ENCODE assay signal across 14 cellular contexts in genomic region chr13:47598340-47598911, GRCh38.
DNase-seq lines count a peak whose midpoint lies in the region; ATAC-seq, FAIRE-seq and TF ChIP-seq lines count a peak whose summit lies in the region.
"Had no signal": no experiment of that assay in that cellular context is flagged by ENCODE, and none has a peak within 500 bp of the region (broad histone marks: within the 10 kb centered on the region; RNA-seq: fewer than 3 reads in every experiment).

No MANE protein-coding gene starts in this region.

- H3K36me3 ChIP-seq in Karpas-422 (ENCODE audit: insufficient read depth, low read length) (no peaks in the 10 kb centered on the region), GM12878 (ENCODE audit: control insufficient read depth in 2 of 2, insufficient read depth in 2 of 2, low read length in 1 of 2) (no peaks in the 10 kb centered on the region), lower lobe of right lung (no peaks in the 10 kb centered on the region)

- no peak for TF ChIP-seq EP300 in GM12878 (IDR thresholded peaks at IDR 0.05; ENCODE audit: borderline replicate concordance in 1 of 2, control insufficient read depth in 1 of 2, low read depth in 2 of 2, low read length in 2 of 2)

- H3K9me3 ChIP-seq in Karpas-422 (ENCODE audit: low read length) (no peaks in the 10 kb centered on the region; the same call in 1 of the 2 replicates), GM12878 (replicated peaks; ENCODE audit: control insufficient read depth, insufficient read depth, low read length) (no peaks in the 10 kb centered on the region), lower lobe of right lung (no peaks in the 10 kb centered on the region)

- no peaks in the 10 kb centered on the region for H3K9me2 ChIP-seq in Karpas-422 (replicated peaks; ENCODE audit: insufficient read depth, low read length)

- CTCF ChIA-PET in GM12878 (lab: Yijun Ruan, JAX), result interaction anchor here (1.0 kb wide), 2 partner anchors 624 to 636 kb away, joined by 4 to 6 read pairs; no protein-coding TSS in a partner anchor

- TF ChIP-seq RAD21 in GM12878 (IDR thresholded peaks at IDR 0.05; ENCODE audit: insufficient read depth, low read depth, low read length), result peak; percentile 34; the same call in 1 of the 2 replicates

- no peak overlapping the region for H3K4me3 ChIP-seq in Karpas-422 (ENCODE audit: low read length)
- H3K4me3 ChIP-seq in GM12878, result no peak overlapping the region
- no peak overlapping the region for H3K4me3 ChIP-seq in lower lobe of right lung

- no peaks in the 10 kb centered on the region for H3K27me3 ChIP-seq in Karpas-422 (ENCODE audit: low read length)
- H3K27me3 ChIP-seq in GM12878 (replicated peaks in 1 of 2; ENCODE audit: control insufficient read depth in 2 of 2, insufficient read depth in 2 of 2, low read length in 1 of 2), result no peaks in the 10 kb centered on the region
- no peaks in the 10 kb centered on the region for H3K27me3 ChIP-seq in lower lobe of right lung (ENCODE audit: low read depth)

- H4K20me1 ChIP-seq in Karpas-422 (ENCODE audit: insufficient read depth, low read depth, low read length) (no peaks in the 10 kb centered on the region), GM12878 (ENCODE audit: control insufficient read depth, insufficient read depth) (no peaks in the 10 kb centered on the region)

- WGBS in GM12878 (ENCODE audit: insufficient coverage, insufficient replicate concordance, low lambda C conversion rate, missing lambda C conversion rate), result 5% methylated on average over 2 of the region's 2 CpGs

- DNase-seq in DMS53 (lab: John Stamatoyannopoulos, UW) (peak; percentile 27), Karpas-422 (peak; percentile 52), GM12878 (ENCODE audit: low read depth, low spot score) (no peak), lower lobe of right lung (no peak), H54 (ENCODE audit: insufficient read length, low spot score) (no peak), iPS-NIHi11 (ENCODE audit: low spot score) (no peak), NCI-H524 treated with DMSO at 0.1 percent for 48 hours (lab: John Stamatoyannopoulos, UW) (no peak), cerebellar nuclear complex (lab: John Stamatoyannopoulos, UW) (no peak)
- DNase-seq: aorta; hypothalamus; naive thymus-derived CD4-positive, alpha-beta T cell; NCI-H1048; SHP77; stimulated activated CD4-positive, alpha-beta T cell treated with anti-CD3 and anti-CD28 coated beads, Interleukin-4, amount 100 ng/mL, for 4 hours had no signal

- no TSS peak for BruUV-seq in GM12878 (replicated peaks; lab: Mats Ljungman, UMichigan)

- H3K79me2 ChIP-seq in Karpas-422 (ENCODE audit: low read length) (no peaks in the 10 kb centered on the region), GM12878 (ENCODE audit: control insufficient read depth, insufficient read depth, low read length) (no peaks in the 10 kb centered on the region)

- H3K4me1 ChIP-seq in Karpas-422 (ENCODE audit: low read length) (no peaks in the 10 kb centered on the region), GM12878 (ENCODE audit: control insufficient read depth, insufficient read depth, low read length) (no peaks in the 10 kb centered on the region), lower lobe of right lung (no peaks in the 10 kb centered on the region)

- in situ Hi-C loops in GM12878 (cut with MboI), result no loop called here

- H3K4me2 ChIP-seq in Karpas-422 (ENCODE audit: low read depth, low read length, poor library complexity, severe bottlenecking) (no peak overlapping the region), GM12878 (ENCODE audit: control insufficient read depth, insufficient read depth) (no peak overlapping the region)

- no peak overlapping the region for H3K9ac ChIP-seq in Karpas-422 (ENCODE audit: low read length)
- H3K9ac ChIP-seq in GM12878 (ENCODE audit: control insufficient read depth, insufficient read depth, low read length), result no peak overlapping the region

- intact Hi-C loops in GM12878 (cut with micrococcal nuclease; ENCODE audit: unreplicated experiment), result loop anchor here (1.0 to 10.0 kb wide), 2 partner anchors 704 to 767 kb away; partner anchors contain the start of gene HTR2A
- intact Hi-C loops in lower lobe of right lung (cut with DNase I), result no loop called here

- POLR2A ChIA-PET in GM12878 (lab: Charles Lee), result no interaction called here

- no peak for TF ChIP-seq POLR2A in GM12878 (IDR thresholded peaks at IDR 0.05; ENCODE audit: low read depth, low read length)
- no peak for TF ChIP-seq POLR2A in H54 (IDR thresholded peaks at IDR 0.05; ENCODE audit: low read depth, low read length)

- RAD21 ChIA-PET in GM12878 (lab: Charles Lee; ENCODE audit: unreplicated experiment), result interaction anchor here (1.1 kb wide), 1 partner anchor 636 kb away, joined by 3 read pairs; no protein-coding TSS in a partner anchor

- H2AFZ ChIP-seq in Karpas-422 (ENCODE audit: low read length) (no peak overlapping the region), GM12878 (ENCODE audit: control insufficient read depth, low read depth, low read length) (no peak overlapping the region)

- peak in 2 of 3 experiments; percentile 13 to 25; a peak in 1 of 6 replicates for TF ChIP-seq CTCF in GM12878 (IDR thresholded peaks at IDR 0.05 in 2 of 3, conservative IDR thresholded peaks at IDR 0.05 in 1 of 3; ENCODE audit: control insufficient read depth in 2 of 3, extremely low read depth in 1 of 3, insufficient read depth in 1 of 3, low read depth in 3 of 3, low read length in 3 of 3)
- TF ChIP-seq CTCF in lower lobe of right lung (IDR thresholded peaks at IDR 0.05), result peak; percentile 20

- no peak for FAIRE-seq in GM12878 (lab: Jason Lieb, UNC)
- FAIRE-seq in H54 (lab: Jason Lieb, UNC), result no peak

- ATAC-seq in GM12878 (no peak), lower lobe of right lung (no peak)
- ATAC-seq: naive thymus-derived CD4-positive, alpha-beta T cell had no signal

- SMC1A ChIA-PET in GM12878 (lab: Charles Lee; ENCODE audit: uncharacterized antibody, unreplicated experiment), result no interaction called here

- H3K27ac ChIP-seq in Karpas-422 (ENCODE audit: low read length) (no peak overlapping the region), GM12878 (ENCODE audit: control insufficient read depth, insufficient read depth) (no peak overlapping the region), lower lobe of right lung (no peak overlapping the region)

TF ChIP-seq in GM12878, 131 proteins besides CTCF, POLR2A, EP300 and RAD21:
- TF ChIP-seq MYC (IDR thresholded peaks at IDR 0.05; ENCODE audit: insufficient read depth, insufficient read length, insufficient replicate concordance, low read length, severe bottlenecking), result no peak
- peak; percentile 51; the same call in 1 of the 2 replicates for TF ChIP-seq SMC3 (IDR thresholded peaks at IDR 0.05; ENCODE audit: borderline replicate concordance, low read length)

Comparison
In these comparisons a context has a peak if more than half of its experiments do, and no peak if none do; other contexts are left out.
1. DNase-seq: peak in DMS53 (single experiment) and Karpas-422 (single experiment); none in GM12878 (single experiment), lower lobe of right lung (single experiment), H54 (single experiment), iPS-NIHi11 (single experiment), NCI-H524 treated with DMSO at 0.1 percent for 48 hours (single experiment) and cerebellar nuclear complex (0 of 2).